9 cellular contexts compared by ENCODE assay signal in the genomic region with DNA sequence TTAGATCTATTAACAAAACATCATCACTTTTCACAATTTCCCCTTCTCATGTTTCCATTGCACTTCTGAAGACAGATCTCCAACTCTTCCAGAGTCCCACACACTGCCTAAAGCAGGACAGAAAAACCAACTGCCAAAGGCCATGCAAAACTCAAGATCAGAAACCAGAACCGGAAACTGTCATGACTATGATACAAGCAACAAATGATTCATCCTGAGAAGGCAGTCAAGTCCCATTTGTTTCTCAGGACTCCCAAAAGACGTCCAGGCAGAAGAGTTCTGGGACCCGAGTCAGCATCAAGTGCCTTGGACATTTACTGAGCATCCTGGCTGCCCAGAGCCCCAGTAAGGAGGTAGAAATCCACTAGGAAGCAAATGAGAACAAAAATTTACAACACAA. TPM values are rescaled to one million over a fixed set of nuclear protein-coding genes. Genes with fewer than 3 reads are reported as not detected.
A peak's percentile ranks its signal among the peaks of the same experiment; 100 is the strongest.
DNase-seq lines count a peak whose midpoint lies in the region; ATAC-seq, FAIRE-seq and TF ChIP-seq lines count a peak whose summit lies in the region.
"Had no signal": no experiment of that assay in that cellular context is flagged by ENCODE, and none has a peak within 500 bp of the region (broad histone marks: within the 10 kb centered on the region; RNA-seq: fewer than 3 reads in every experiment).

No MANE protein-coding gene starts in this region.

- ATAC-seq in HG03521 (IDR thresholded peaks at IDR 0.05; ENCODE audit: unreplicated experiment) (peak; percentile 71), K562 (no peak), lower lobe of right lung (no peak), right cardiac atrium (no peak)

- H3K79me2 ChIP-seq in K562 (ENCODE audit: control insufficient read depth, insufficient read depth, low read length), result no peaks in the 10 kb centered on the region

- 47% methylated on average over 3 of the region's 3 CpGs for WGBS in K562 (ENCODE audit: insufficient coverage, low coverage, missing lambda C conversion rate)
- WGBS in right cardiac atrium, result 79% methylated on average over 3 of the region's 3 CpGs

- no peak overlapping the region for H3K27ac ChIP-seq in K562 (ENCODE audit: extremely low read depth, low read depth, low read length)
- H3K27ac ChIP-seq in lower lobe of right lung, result no peak overlapping the region
- no peak overlapping the region for H3K27ac ChIP-seq in right cardiac atrium (ENCODE audit: low read length)

- H3K36me3 ChIP-seq in K562 (ENCODE audit: control insufficient read depth, insufficient read depth, low read length) (no peaks in the 10 kb centered on the region; the same call in 2 of the 3 replicates), lower lobe of right lung (peaks cover 18% of the 10 kb centered on the region)

- no peaks in the 10 kb centered on the region for H3K9me1 ChIP-seq in K562 (ENCODE audit: control insufficient read depth, insufficient read depth, low read length)

- H4K20me1 ChIP-seq in K562 (replicated peaks; ENCODE audit: control insufficient read depth, insufficient read depth, low read length), result no peaks in the 10 kb centered on the region

- TF ChIP-seq RAD21 in K562 (CRISPR knock-in tag; conservative IDR thresholded peaks at IDR 0.05 in 1 of 2, IDR thresholded peaks at IDR 0.05 in 1 of 2), result no peak

- POLR2A ChIA-PET in K562 (lab: Yijun Ruan, JAX), result interaction anchor here (0.7 to 2.7 kb wide), 2 partner anchors 9 to 11 kb away, joined by 3 to 10 read pairs; no protein-coding TSS in a partner anchor

- no peak overlapping the region for H3K9ac ChIP-seq in K562 (ENCODE audit: insufficient read depth in 1 of 2, low read depth in 2 of 2, low read length in 2 of 2)

- H2AFZ ChIP-seq in K562 (ENCODE audit: low read depth, low read length), result no peak overlapping the region

- TF ChIP-seq POLR2A in K562 (conservative IDR thresholded peaks at IDR 0.05), result no peak

- H3K4me1 ChIP-seq in K562 (replicated peaks in 1 of 2; ENCODE audit: control insufficient read depth in 2 of 2, insufficient read depth in 2 of 2, low read length in 2 of 2) (peaks cover 0 to 14% of the 10 kb centered on the region in 2 experiments; a peak in 4 of 5 replicates), lower lobe of right lung (peaks cover 54% of the 10 kb centered on the region), right cardiac atrium (ENCODE audit: control insufficient read depth, insufficient read depth, low read length) (peaks cover 6% of the 10 kb centered on the region)

- H3K9me3 ChIP-seq in K562 (replicated peaks; ENCODE audit: control insufficient read depth, insufficient read depth, low read depth, low read length), result no peaks in the 10 kb centered on the region
- H3K9me3 ChIP-seq in lower lobe of right lung, result no peaks in the 10 kb centered on the region
- no peaks in the 10 kb centered on the region for H3K9me3 ChIP-seq in right cardiac atrium (ENCODE audit: control insufficient read depth, low read length)

- no TSS peak for BruUV-seq in K562 (replicated peaks; lab: Mats Ljungman, UMichigan)

- in situ Hi-C loops in K562 (cut with MboI), result no loop called here

- TF ChIP-seq EP300 in K562 (IDR thresholded peaks at IDR 0.05; ENCODE audit: low read length), result no peak

- no peak overlapping the region for H3K4me2 ChIP-seq in K562 (ENCODE audit: insufficient read depth, low read length)

- no peak for TF ChIP-seq CTCF in K562 (IDR thresholded peaks at IDR 0.05 in 2 of 3, conservative IDR thresholded peaks at IDR 0.05 in 1 of 3; ENCODE audit: insufficient read depth in 2 of 3, low read depth in 1 of 3, low read length in 3 of 3)
- no peak for TF ChIP-seq CTCF in lower lobe of right lung (IDR thresholded peaks at IDR 0.05)

- CTCF ChIA-PET in K562 (lab: Yijun Ruan, JAX; ENCODE audit: low intra/inter-chr PET ratio), result no interaction called here

- H3K4me3 ChIP-seq in K562 (no peak overlapping the region), lower lobe of right lung (no peak overlapping the region), right cardiac atrium (ENCODE audit: low read length) (no peak overlapping the region)

- DNase-seq in EH (ENCODE audit: low read depth) (peak; percentile 50), GM19239 (ENCODE audit: insufficient read length, low spot score) (peak; percentile 28), K562 (ENCODE audit: extremely low read depth in 1 of 4, low spot score in 3 of 4) (no peak), NCI-H1417 (lab: John Stamatoyannopoulos, UW) (no peak), lower lobe of right lung (no peak), SHP77 (lab: John Stamatoyannopoulos, UW) (no peak), right cardiac atrium (no peak)
- DNase-seq: activated CD4-positive, alpha-beta T cell treated with anti-CD3 and anti-CD28 coated beads, Interleukin-2, amount 50 U/mL, for 1 hour had no signal

- intact Hi-C loops in K562 (cut with micrococcal nuclease) (no loop called here), lower lobe of right lung (cut with DNase I) (no loop called here), right cardiac atrium (cut with DNase I) (no loop called here)

- no peaks in the 10 kb centered on the region for H3K27me3 ChIP-seq in K562 (ENCODE audit: control insufficient read depth in 2 of 2, insufficient read depth in 2 of 2, low read length in 2 of 2)
- H3K27me3 ChIP-seq in lower lobe of right lung (ENCODE audit: low read depth), result no peaks in the 10 kb centered on the region
- no peaks in the 10 kb centered on the region for H3K27me3 ChIP-seq in right cardiac atrium (ENCODE audit: control insufficient read depth, insufficient read depth)

- FAIRE-seq in GM19239 (lab: Jason Lieb, UNC) (peak; percentile 93), K562 (lab: Jason Lieb, UNC) (peak; percentile 26)

TF ChIP-seq in K562, 482 proteins besides CTCF, POLR2A, EP300 and RAD21:
- TF ChIP-seq, protein P1, sequence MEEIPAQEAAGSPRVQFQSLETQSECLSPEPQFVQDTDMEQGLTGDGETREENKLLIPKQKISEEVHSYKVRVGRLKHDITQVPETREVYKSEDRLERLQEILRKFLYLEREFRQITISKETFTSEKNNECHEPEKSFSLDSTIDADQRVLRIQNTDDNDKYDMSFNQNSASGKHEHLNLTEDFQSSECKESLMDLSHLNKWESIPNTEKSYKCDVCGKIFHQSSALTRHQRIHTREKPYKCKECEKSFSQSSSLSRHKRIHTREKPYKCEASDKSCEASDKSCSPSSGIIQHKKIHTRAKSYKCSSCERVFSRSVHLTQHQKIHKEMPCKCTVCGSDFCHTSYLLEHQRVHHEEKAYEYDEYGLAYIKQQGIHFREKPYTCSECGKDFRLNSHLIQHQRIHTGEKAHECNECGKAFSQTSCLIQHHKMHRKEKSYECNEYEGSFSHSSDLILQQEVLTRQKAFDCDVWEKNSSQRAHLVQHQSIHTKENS (CRISPR knock-in tag; IDR thresholded peaks at IDR 0.05), result no peak
- TF ChIP-seq GABPA (tag; conservative IDR thresholded peaks at IDR 0.05; ENCODE audit: low read depth), result peak; percentile 20; the same call in 1 of the 2 replicates

RNA-seq across cellular contexts. Expression of a gene that starts 38.8 kb away (rescaled TPM):
- 41.9 and 57.7 TPM in 2 replicates for total RNA-seq in K562 (2011; cell fraction: chromatin; rRNA removed; ENCODE audit: low replicate concordance)
- 29.5 and 31.2 TPM in 2 replicates for total RNA-seq in K562 (2011; cell fraction: nucleolus; rRNA removed)
- 35.3 and 46.4 TPM in 2 replicates for total RNA-seq in K562 (2011; cell fraction: nucleoplasm; rRNA removed)
- total RNA-seq in K562 (2014; rRNA removed) (7.9 and 10.2 TPM in 2 replicates), K562 (2014; rRNA removed; fragmentation: Illumina TruSeq; extraction: Trizol) (7.3 and 12.3 TPM in 2 replicates), K562 (2015; rRNA removed; fragmentation: Illumina TruSeq; extraction: Trizol) (5.4 TPM in 2 replicates), K562 (2021) (19.2 and 22.5 TPM in 2 replicates), lower lobe of right lung (39.7 TPM), right cardiac atrium (10 to 100 TPM in 2 of 4 donors, 1 to 10 TPM in 2; 8.9 to 11.4 (median 10.0) TPM)
- polyA plus RNA-seq in K562 (2011; rRNA removed) (9.1 and 11.3 TPM in 2 replicates), K562 (2014; fragmentation: Illumina TruSeq; extraction: Trizol) (6.6 and 8.2 TPM in 2 replicates), K562 (2014; fragmentation: Nextera tagmentation; extraction: Ambion mirVana) (1 to 10 TPM; 2.1 to 4.3 TPM), K562 (2014; rRNA removed) (7.0 and 8.6 TPM in 2 replicates), right cardiac atrium (3.3 TPM)
- 3.3 and 5.2 TPM in 2 replicates for polyA plus RNA-seq in K562 (2011; cell fraction: cytosol; rRNA removed)
- 9.2 and 9.7 TPM in 2 replicates for polyA plus RNA-seq in K562 (2011; cell fraction: nucleus; rRNA removed)
- 5.1 and 14.2 TPM in 2 replicates for polyA plus RNA-seq in K562 (2012)
- polyA minus RNA-seq in K562 (2011; rRNA and poly(A)+ RNA removed), result 8.2 and 11.4 TPM in 2 replicates
- polyA minus RNA-seq in K562 (2011; cell fraction: cytosol; rRNA and poly(A)+ RNA removed), result 4.9 and 5.2 TPM in 2 replicates
- 8.3 and 12.1 TPM in 2 replicates for polyA minus RNA-seq in K562 (2011; cell fraction: nucleus; rRNA and poly(A)+ RNA removed)

Comparison
In these comparisons a context has a peak if more than half of its experiments do, and no peak if none do; other contexts are left out.
1. DNase-seq: peak in EH (single experiment) and GM19239 (single experiment); none in K562 (0 of 4), NCI-H1417 (0 of 3), lower lobe of right lung (single experiment), SHP77 (0 of 2) and right cardiac atrium (0 of 3).